In the genomic region with DNA sequence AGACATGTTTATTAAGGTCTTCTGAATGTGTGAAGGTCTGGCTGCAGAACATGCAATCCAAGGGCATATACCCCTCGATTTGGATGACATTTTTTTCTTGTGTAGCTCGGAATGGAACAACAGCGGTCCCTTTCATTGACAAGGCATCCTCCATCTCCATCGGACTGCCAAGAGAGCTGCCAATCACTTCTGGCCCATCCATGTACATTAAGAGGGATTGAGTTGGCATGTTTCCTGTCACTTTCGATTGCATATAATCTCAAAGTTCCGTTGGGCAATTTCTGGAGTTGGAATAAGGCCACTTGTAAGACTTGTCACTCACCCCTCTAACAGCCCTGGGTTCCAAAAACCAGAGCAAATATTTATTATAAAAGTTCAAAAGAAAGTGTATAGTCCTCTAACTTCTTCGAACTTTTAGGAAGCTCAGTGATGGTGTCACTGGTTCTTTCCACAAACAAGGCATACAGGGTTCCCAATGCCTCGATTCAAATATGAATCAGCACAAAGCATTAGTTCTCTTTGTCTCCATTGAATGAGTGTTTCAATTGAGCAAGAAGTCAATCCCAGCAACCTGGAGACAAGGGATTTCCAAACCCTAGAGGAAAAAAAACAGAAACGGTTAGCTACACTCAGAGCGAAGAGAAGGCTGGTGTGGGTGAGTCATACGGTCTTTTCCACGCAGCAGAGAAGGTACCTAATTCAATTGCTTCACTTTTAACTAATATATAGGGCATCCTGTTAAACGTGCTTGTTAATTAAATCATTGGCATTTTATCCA, we compare ENCODE assay signal across 8 cellular contexts. TPM values are rescaled to one million over a fixed set of nuclear protein-coding genes. Genes with fewer than 3 reads are reported as not detected.
DNase-seq lines count a peak whose midpoint lies in the region; ATAC-seq and TF ChIP-seq lines count a peak whose summit lies in the region.

No MANE protein-coding gene starts in this region.

- H3K4me3 ChIP-seq in foreskin fibroblast (ENCODE audit: low read depth in 1 of 2, low read length in 2 of 2) = no peak overlapping the region

- H3K27ac Mint-ChIP-seq in activated CD8-positive, alpha-beta T cell treated with anti-CD3 and anti-CD28 coated beads, Interleukin-2, amount 10 ng/mL, durations not matched to agents 7 days and 5 days = peak overlapping the region; percentile 86

- peak; percentile 45 for ATAC-seq in activated CD8-positive, alpha-beta T cell treated with anti-CD3 and anti-CD28 coated beads, Interleukin-2, amount 10 ng/mL, durations not matched to agents 7 days and 5 days
- ATAC-seq in HG03521 (IDR thresholded peaks at IDR 0.05; ENCODE audit: unreplicated experiment) = no peak

- peaks cover 84% of the 10 kb centered on the region for H3K36me3 Mint-ChIP-seq in activated CD8-positive, alpha-beta T cell treated with anti-CD3 and anti-CD28 coated beads, Interleukin-2, amount 10 ng/mL, durations not matched to agents 7 days and 5 days (ENCODE audit: low read depth)

- H3K4me1 Mint-ChIP-seq in activated CD8-positive, alpha-beta T cell treated with anti-CD3 and anti-CD28 coated beads, Interleukin-2, amount 10 ng/mL, durations not matched to agents 7 days and 5 days (ENCODE audit: low read depth) = peaks cover 82% of the 10 kb centered on the region

- CTCF ChIA-PET in activated CD8-positive, alpha-beta T cell treated with anti-CD3 and anti-CD28 coated beads, Interleukin-2, amount 10 ng/mL, durations not matched to agents 7 days and 5 days (lab: Charles Lee) = interaction anchor here (0.8 to 7.5 kb wide), 13 partner anchors 9 to 362 kb away, joined by 3 to 48 read pairs (median 3); no protein-coding TSS in a partner anchor

- DNase-seq in CD1c-positive myeloid dendritic cell (ENCODE audit: extremely low spot score) = peak; percentile 93
- peak; percentile 47 for DNase-seq in KBM-7
- no peak for DNase-seq in activated CD8-positive, alpha-beta T cell treated with anti-CD3 and anti-CD28 coated beads, Interleukin-2, amount 10 ng/mL, durations not matched to agents 7 days and 5 days
- peak; percentile 75 to 81 for DNase-seq in foreskin fibroblast
- DNase-seq in renal cortical epithelial cell (ENCODE audit: low read depth) = peak; percentile 97
- no peak for DNase-seq in cerebellum (ENCODE audit: low spot score)
- DNase-seq in DMS79 treated with DMSO at 0.1 percent for 48 hours (lab: John Stamatoyannopoulos, UW) = no peak

- in situ Hi-C loops in KBM-7 (cut with MboI; ENCODE audit: low pct_unique_long_range_greater_than_20kb, low sequenced_read_pairs) = no loop called here

- no peaks in the 10 kb centered on the region for H3K27me3 Mint-ChIP-seq in activated CD8-positive, alpha-beta T cell treated with anti-CD3 and anti-CD28 coated beads, Interleukin-2, amount 10 ng/mL, durations not matched to agents 7 days and 5 days (ENCODE audit: low read depth)

- H3K9me3 Mint-ChIP-seq in activated CD8-positive, alpha-beta T cell treated with anti-CD3 and anti-CD28 coated beads, Interleukin-2, amount 10 ng/mL, durations not matched to agents 7 days and 5 days (ENCODE audit: insufficient read depth) = no peaks in the 10 kb centered on the region

- H3K4me3 Mint-ChIP-seq in activated CD8-positive, alpha-beta T cell treated with anti-CD3 and anti-CD28 coated beads, Interleukin-2, amount 10 ng/mL, durations not matched to agents 7 days and 5 days = peak overlapping the region; percentile 80

- TF ChIP-seq CTCF in foreskin fibroblast (IDR thresholded peaks at IDR 0.05; ENCODE audit: low read depth, low read length) = no peak

- POLR2A ChIA-PET in activated CD8-positive, alpha-beta T cell treated with anti-CD3 and anti-CD28 coated beads, Interleukin-2, amount 10 ng/mL, durations not matched to agents 7 days and 5 days (lab: Charles Lee) = interaction anchor here (0.5 to 4.6 kb wide), 7 partner anchors 10 to 292 kb away, joined by 3 to 56 read pairs (median 4); partner anchors contain the start of gene ZNF217

RNA-seq across cellular contexts. Expression of gene ZNF217, which starts 10.9 kb away (rescaled TPM):
- 100 to 1,000 TPM; 104 to 113 TPM for total RNA-seq in activated CD8-positive, alpha-beta T cell treated with anti-CD3 and anti-CD28 coated beads, Interleukin-2, amount 10 ng/mL, durations not matched to agents 7 days and 5 days
- total RNA-seq in renal cortical epithelial cell = 49.4 and 55.0 TPM in 2 replicates
- total RNA-seq in cerebellum = 11.7 TPM

Comparison
In these comparisons a context has a peak if more than half of its experiments do, and no peak if none do; other contexts are left out.
1. DNase-seq: peak in CD1c-positive myeloid dendritic cell (single experiment), KBM-7 (single experiment), foreskin fibroblast (2 of 2) and renal cortical epithelial cell (single experiment); none in activated CD8-positive, alpha-beta T cell treated with anti-CD3 and anti-CD28 coated beads, Interleukin-2, amount 10 ng/mL, durations not matched to agents 7 days and 5 days (single experiment), cerebellum (single experiment) and DMS79 treated with DMSO at 0.1 percent for 48 hours (single experiment).